Comparison of ENCODE assay signal across 18 cellular contexts in the genomic region with DNA sequence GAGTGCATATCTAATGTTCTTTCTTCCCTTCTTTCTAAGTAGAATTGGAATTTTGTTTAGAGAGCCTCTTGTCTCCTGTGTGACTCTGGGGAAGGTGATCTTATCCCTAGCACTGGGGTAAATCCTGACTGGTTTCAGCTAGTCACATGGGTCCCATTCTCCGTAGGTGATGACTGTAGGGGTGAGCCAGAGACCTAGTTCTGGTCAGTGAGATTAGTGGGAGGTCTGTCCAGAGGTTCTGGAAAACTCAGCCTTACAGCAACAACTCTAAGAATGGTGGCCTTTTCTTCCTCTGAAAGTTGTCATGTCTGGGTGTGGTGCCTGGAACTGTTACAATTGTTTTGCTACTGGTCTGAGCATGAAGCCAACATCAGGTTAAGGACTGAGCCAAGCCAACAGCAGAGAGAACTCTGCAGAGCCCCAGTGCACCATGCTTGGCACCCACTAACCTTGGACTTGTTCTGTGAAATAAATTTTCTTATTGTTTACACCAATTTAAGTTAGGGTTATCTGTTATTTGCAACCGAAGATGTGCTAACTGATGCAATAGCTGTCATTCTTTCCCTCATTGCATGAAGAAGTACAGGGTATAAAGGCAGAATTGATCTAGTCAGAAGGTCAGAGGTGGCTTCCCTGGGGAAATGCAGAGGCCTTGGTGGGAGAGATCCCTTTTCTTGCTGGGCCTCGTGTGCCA. TPM values are rescaled to one million over a fixed set of nuclear protein-coding genes. Genes with fewer than 3 reads are reported as not detected.
DNase-seq lines count a peak whose midpoint lies in the region; ATAC-seq and TF ChIP-seq lines count a peak whose summit lies in the region.
"Had no signal": no experiment of that assay in that cellular context is flagged by ENCODE, and none has a peak within 500 bp of the region (broad histone marks: within the 10 kb centered on the region; RNA-seq: fewer than 3 reads in every experiment).

No MANE protein-coding gene starts in this region.

- no peaks in the 10 kb centered on the region for H3K9me3 Mint-ChIP-seq in T-cell
- peaks cover 0 to 2% of the 10 kb centered on the region in 2 donors for H3K9me3 Mint-ChIP-seq in stimulated activated naive B cell treated with anti-CD40 and anti-IgM and Interleukin-4, amounts not matched to agents 10 μg/mL and 1 μg/mL and 100 μg/mL, for 72 hours

- H3K9me2 ChIP-seq in SK-N-SH, result no peaks in the 10 kb centered on the region

- H3K36me3 ChIP-seq in left ventricle myocardium inferior (no peaks in the 10 kb centered on the region), SK-N-SH (replicated peaks in 1 of 2; ENCODE audit: control insufficient read depth in 1 of 2, insufficient read depth in 2 of 2, low read length in 1 of 2) (peaks cover 2 to 20% of the 10 kb centered on the region in 2 experiments)

- H3K4me3 ChIP-seq in left ventricle myocardium inferior (no peak overlapping the region), right cardiac atrium (ENCODE audit: low read length) (no peak overlapping the region), SK-N-SH (ENCODE audit: low read depth in 2 of 2, low read length in 1 of 2) (no peak overlapping the region)

- POLR2A ChIA-PET in T-cell (lab: Charles Lee) (no interaction called here), SK-N-SH (lab: Yijun Ruan, JAX) (no interaction called here)

- no peaks in the 10 kb centered on the region for H3K27me3 Mint-ChIP-seq in T-cell
- H3K27me3 Mint-ChIP-seq in stimulated activated naive B cell treated with anti-CD40 and anti-IgM and Interleukin-4, amounts not matched to agents 10 μg/mL and 1 μg/mL and 100 μg/mL, for 72 hours, result no peaks in the 10 kb centered on the region
- H3K27me3 Mint-ChIP-seq: activated CD8-positive, alpha-beta memory T cell treated with anti-CD3 and anti-CD28 coated beads, Interleukin-2, amount 10 ng/mL, durations not matched to agents 7 days and 5 days; activated naive CD8-positive, alpha-beta T cell had no signal

- H3K27me3 ChIP-seq in left ventricle myocardium inferior (ENCODE audit: low read depth) (no peaks in the 10 kb centered on the region), right cardiac atrium (ENCODE audit: control insufficient read depth, insufficient read depth) (no peaks in the 10 kb centered on the region), SK-N-SH (ENCODE audit: insufficient read depth) (no peaks in the 10 kb centered on the region)

- H3K79me2 ChIP-seq in SK-N-SH (ENCODE audit: insufficient read depth), result peaks cover 98% of the 10 kb centered on the region

- TF ChIP-seq CTCF in left ventricle myocardium inferior (IDR thresholded peaks at IDR 0.05; ENCODE audit: borderline replicate concordance), result no peak
- no peak for TF ChIP-seq CTCF in SK-N-SH (IDR thresholded peaks at IDR 0.05)

- H3K9me3 ChIP-seq in left ventricle myocardium inferior (replicated peaks) (no peaks in the 10 kb centered on the region), right cardiac atrium (ENCODE audit: control insufficient read depth, low read length) (no peaks in the 10 kb centered on the region), SK-N-SH (no peaks in the 10 kb centered on the region)

- H3K4me3 Mint-ChIP-seq in T-cell, result peak overlapping the region in 1 of 3 donors; percentile 52
- no peak overlapping the region for H3K4me3 Mint-ChIP-seq in stimulated activated naive B cell treated with anti-CD40 and anti-IgM and Interleukin-4, amounts not matched to agents 10 μg/mL and 1 μg/mL and 100 μg/mL, for 72 hours
- H3K4me3 Mint-ChIP-seq: activated CD8-positive, alpha-beta memory T cell treated with anti-CD3 and anti-CD28 coated beads, Interleukin-2, amount 10 ng/mL, durations not matched to agents 7 days and 5 days had no signal

- H3K27ac ChIP-seq in left ventricle myocardium inferior (replicated peaks) (no peak overlapping the region), right cardiac atrium (ENCODE audit: low read length) (no peak overlapping the region), SK-N-SH (ENCODE audit: low read depth in 2 of 2, low read length in 1 of 2) (no peak overlapping the region; a peak in 1 of 4 replicates)

- peak; percentile 65 for ATAC-seq in Right ventricle myocardium inferior
- no peak for ATAC-seq in T-cell (replicated peaks in 1 of 4)
- ATAC-seq in right cardiac atrium, result peak; percentile 67 to 78
- ATAC-seq in stimulated activated naive B cell treated with anti-CD40 and anti-IgM and Interleukin-4, amounts not matched to agents 10 μg/mL and 1 μg/mL and 100 μg/mL, for 72 hours (replicated peaks), result no peak
- ATAC-seq: activated CD4-positive, CD25-positive, alpha-beta regulatory T cell treated with anti-CD3 and anti-CD28 coated beads, Interleukin-2, amount 50 U/mL, for 24 hours; activated CD8-positive, alpha-beta memory T cell treated with anti-CD3 and anti-CD28 coated beads, Interleukin-2, amount 10 ng/mL, durations not matched to agents 7 days and 5 days had no signal

- peaks cover 6% of the 10 kb centered on the region for H3F3A ChIP-seq in SK-N-SH (replicated peaks; ENCODE audit: insufficient read depth)

- H3K36me3 Mint-ChIP-seq in T-cell, result peaks cover 35% of the 10 kb centered on the region
- H3K36me3 Mint-ChIP-seq in stimulated activated naive B cell treated with anti-CD40 and anti-IgM and Interleukin-4, amounts not matched to agents 10 μg/mL and 1 μg/mL and 100 μg/mL, for 72 hours, result peaks cover 10 to 24% of the 10 kb centered on the region in 2 donors

- no peak overlapping the region for H2AFZ ChIP-seq in SK-N-SH (ENCODE audit: low read depth)

- H3K4me1 Mint-ChIP-seq in T-cell, result peaks cover 49 to 61% (median 60%) of the 10 kb centered on the region in 3 donors
- peaks cover 31 to 60% of the 10 kb centered on the region in 2 donors for H3K4me1 Mint-ChIP-seq in stimulated activated naive B cell treated with anti-CD40 and anti-IgM and Interleukin-4, amounts not matched to agents 10 μg/mL and 1 μg/mL and 100 μg/mL, for 72 hours

- H3K9ac ChIP-seq in SK-N-SH, result no peak overlapping the region

- H3K4me1 ChIP-seq in left ventricle myocardium inferior, result peaks cover 14% of the 10 kb centered on the region
- peaks cover 8% of the 10 kb centered on the region for H3K4me1 ChIP-seq in right cardiac atrium (ENCODE audit: control insufficient read depth, insufficient read depth, low read length)
- peaks cover 0 to 15% of the 10 kb centered on the region in 2 experiments; a peak in 2 of 4 replicates for H3K4me1 ChIP-seq in SK-N-SH (ENCODE audit: control insufficient read depth in 1 of 2, insufficient read depth in 2 of 2, low read depth in 1 of 2, low read length in 1 of 2)

- H4K20me1 ChIP-seq in SK-N-SH (ENCODE audit: insufficient read depth), result peaks cover 25% of the 10 kb centered on the region

- WGBS in right cardiac atrium, result 64% methylated on average over 3 of the region's 3 CpGs
- 93% methylated on average over 3 of the region's 3 CpGs for WGBS in SK-N-SH (ENCODE audit: low lambda C conversion rate)

- intact Hi-C loops in Right ventricle myocardium inferior (cut with DNase I) (no loop called here), left ventricle myocardium inferior (cut with micrococcal nuclease) (no loop called here), right cardiac atrium (cut with DNase I) (no loop called here)

- peak overlapping the region; percentile 85 to 88 for H3K27ac Mint-ChIP-seq in T-cell
- peak overlapping the region; percentile 31 for H3K27ac Mint-ChIP-seq in stimulated activated naive B cell treated with anti-CD40 and anti-IgM and Interleukin-4, amounts not matched to agents 10 μg/mL and 1 μg/mL and 100 μg/mL, for 72 hours
- H3K27ac Mint-ChIP-seq: activated CD8-positive, alpha-beta memory T cell treated with anti-CD3 and anti-CD28 coated beads, Interleukin-2, amount 10 ng/mL, durations not matched to agents 7 days and 5 days; activated naive CD8-positive, alpha-beta T cell had no signal

- H3K4me2 ChIP-seq in SK-N-SH, result no peak overlapping the region

- no peak for TF ChIP-seq EP300 in SK-N-SH (IDR thresholded peaks at IDR 0.05; ENCODE audit: borderline replicate concordance in 1 of 2, low read depth in 1 of 2, low read length in 1 of 2)

- no peak for DNase-seq in Right ventricle myocardium inferior (ENCODE audit: missing footprints)
- DNase-seq in left ventricle myocardium inferior, result no peak
- DNase-seq in T-cell, result no peak
- no peak for DNase-seq in right cardiac atrium
- no peak for DNase-seq in stimulated activated naive B cell treated with anti-CD40 and anti-IgM and Interleukin-4, amounts not matched to agents 10 μg/mL and 1 μg/mL and 100 μg/mL, for 72 hours
- DNase-seq in SK-N-SH, result no peak
- no peak for DNase-seq in stimulated activated CD4-positive, alpha-beta T cell treated with anti-CD3 and anti-CD28 coated beads, Interleukin-4, amount 100 ng/mL, for 24 hours
- no peak for DNase-seq in T1000 (lab: John Stamatoyannopoulos, UW)
- DNase-seq: activated CD8-positive, alpha-beta memory T cell treated with anti-CD3 and anti-CD28 coated beads, Interleukin-2, amount 10 ng/mL, durations not matched to agents 7 days and 5 days; GDM1; left cardiac atrium; NCI-H1105; NCI-H2171; posterior cingulate gyrus; RPMI8226; SW 1271 had no signal

- no peak for TF ChIP-seq RAD21 in SK-N-SH (IDR thresholded peaks at IDR 0.05; ENCODE audit: low read length)

- CTCF ChIA-PET in T-cell (lab: Charles Lee), result no interaction called here
- CTCF ChIA-PET in SK-N-SH (lab: Yijun Ruan, JAX), result no interaction called here

TF ChIP-seq in SK-N-SH, 30 proteins besides CTCF, POLR2A, EP300 and RAD21 (continues in another document):
- TF ChIP-seq SMC3 (IDR thresholded peaks at IDR 0.05; ENCODE audit: low read depth, low read length) (no peak), SIN3A (IDR thresholded peaks at IDR 0.05; ENCODE audit: borderline replicate concordance, low read depth, low read length) (no peak), GABPA (IDR thresholded peaks at IDR 0.05; ENCODE audit: low read depth) (no peak), EZH2phosphoT487 (IDR thresholded peaks at IDR 0.05; ENCODE audit: borderline replicate concordance, low read depth) (no peak), POLR2AphosphoS5 (IDR thresholded peaks at IDR 0.05; ENCODE audit: low read depth, low read length) (no peak), RXRA (IDR thresholded peaks at IDR 0.05; ENCODE audit: borderline replicate concordance, low read depth) (no peak), NRF1 (IDR thresholded peaks at IDR 0.05; ENCODE audit: low read depth, low read length) (no peak), RCOR1 (IDR thresholded peaks at IDR 0.05; ENCODE audit: low read length) (no peak)
- TF ChIP-seq, protein P1, sequence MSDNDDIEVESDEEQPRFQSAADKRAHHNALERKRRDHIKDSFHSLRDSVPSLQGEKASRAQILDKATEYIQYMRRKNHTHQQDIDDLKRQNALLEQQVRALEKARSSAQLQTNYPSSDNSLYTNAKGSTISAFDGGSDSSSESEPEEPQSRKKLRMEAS (IDR thresholded peaks at IDR 0.05; ENCODE audit: low read depth), result no peak

RNA-seq across cellular contexts. Expression of gene TULP4, which starts 56.8 kb away (rescaled TPM):
- total RNA-seq in Right ventricle myocardium inferior (94.9 TPM), left ventricle myocardium inferior (111 TPM), T-cell (10 to 100 TPM; 62.9 to 85.1 (median 76.1) TPM), right cardiac atrium (100 to 1,000 TPM; 166 to 228 (median 174) TPM)
- polyA plus RNA-seq in right cardiac atrium (14.7 TPM), SK-N-SH (2012; rRNA removed) (5.9 and 6.2 TPM in 2 replicates)
- polyA plus RNA-seq in SK-N-SH (2012; cell fraction: cytosol; rRNA removed), result 5.8 and 7.1 TPM in 2 replicates
- 6.9 and 7.7 TPM in 2 replicates for polyA plus RNA-seq in SK-N-SH (2012; cell fraction: nucleus; rRNA removed)

Comparison
In these comparisons a context has a peak if more than half of its experiments do, and no peak if none do; other contexts are left out.
1. ATAC-seq: peak in Right ventricle myocardium inferior (single experiment) and right cardiac atrium (2 of 2); none in T-cell (0 of 4) and stimulated activated naive B cell treated with anti-CD40 and anti-IgM and Interleukin-4, amounts not matched to agents 10 μg/mL and 1 μg/mL and 100 μg/mL, for 72 hours (0 of 2).